ENCODE assay signal across 21 cellular contexts in the genomic region with DNA sequence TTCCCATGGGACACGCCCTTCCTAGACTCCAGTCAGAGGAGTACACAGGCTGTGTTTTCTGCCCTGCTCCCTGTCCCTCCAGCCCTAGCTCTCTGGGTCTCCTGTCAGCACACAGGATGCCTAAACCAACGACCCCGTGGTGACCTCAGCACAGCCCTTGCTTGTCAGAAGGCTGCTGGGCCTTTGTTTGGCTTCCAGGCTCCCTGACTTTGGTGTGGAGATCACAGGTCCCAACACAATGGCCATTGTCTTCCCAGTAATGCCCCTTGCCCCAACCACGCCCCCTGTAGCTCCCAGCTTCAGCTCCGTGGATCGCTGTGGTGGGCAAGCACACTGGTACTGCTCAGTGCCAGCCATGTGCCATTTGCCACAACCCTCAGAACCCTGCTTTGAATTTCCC. TPM values are rescaled to one million over a fixed set of nuclear protein-coding genes. Genes with fewer than 3 reads are reported as not detected.
"Had no signal": no experiment of that assay in that cellular context is flagged by ENCODE, and none has a peak within 500 bp of the region (broad histone marks: within the 10 kb centered on the region; RNA-seq: fewer than 3 reads in every experiment).

No MANE protein-coding gene starts in this region.

- H3K27ac ChIP-seq: neutrophil, parathyroid adenoma, tibial artery had no signal

- H3K36me3 ChIP-seq: neutrophil, tibial artery had no signal

- H3K4me3 ChIP-seq: lung, tibial artery had no signal

- H3K79me2 ChIP-seq: parathyroid adenoma had no signal

- FAIRE-seq: frontal cortex, kidney, urothelium cell line had no signal

- H3K9ac ChIP-seq: parathyroid adenoma had no signal

- H3K9me3 ChIP-seq: neutrophil, tibial artery had no signal

- H3K27me3 Mint-ChIP-seq: activated naive CD8-positive, alpha-beta T cell treated with anti-CD3 and anti-CD28 coated beads for 36 hours had no signal

- H3K9me3 Mint-ChIP-seq: activated naive CD8-positive, alpha-beta T cell treated with anti-CD3 and anti-CD28 coated beads for 36 hours; T-helper 1 cell treated with Interleukin-12 subunit alpha and Interleukin-12 subunit beta and Interleukin-4 antibody, amounts not matched to agents 30 μg/mL and 1 μg/mL, for 36 hours had no signal

- ATAC-seq: activated CD4-positive, CD25-positive, alpha-beta regulatory T cell treated with anti-CD3 and anti-CD28 coated beads, Interleukin-2, amount 50 U/mL, for 24 hours; left lobe of liver; stimulated activated naive CD8-positive, alpha-beta T cell treated with anti-CD3 and anti-CD28 coated beads, Interleukin-15, Interleukin-2, amounts not matched to agents 100 U/mL and 50 U/mL, for 24 hours had no signal

- H3K27ac Mint-ChIP-seq: activated naive CD8-positive, alpha-beta T cell treated with anti-CD3 and anti-CD28 coated beads for 36 hours; T-helper 1 cell treated with Interleukin-12 subunit alpha and Interleukin-12 subunit beta and Interleukin-4 antibody, amounts not matched to agents 30 μg/mL and 1 μg/mL, for 36 hours had no signal

- H3K36me3 Mint-ChIP-seq: activated naive CD8-positive, alpha-beta T cell treated with anti-CD3 and anti-CD28 coated beads for 36 hours had no signal

- H3K4me1 Mint-ChIP-seq: activated naive CD8-positive, alpha-beta T cell treated with anti-CD3 and anti-CD28 coated beads for 36 hours had no signal

- H3K4me1 ChIP-seq: parathyroid adenoma, tibial artery had no signal

- DNase-seq: activated naive CD8-positive, alpha-beta T cell treated with anti-CD3 and anti-CD28 coated beads for 36 hours; amniotic stem cell; dermis blood vessel endothelial cell; erythroblast; hypothalamus; kidney; retina; stimulated activated naive CD8-positive, alpha-beta T cell treated with anti-CD3 and anti-CD28 coated beads, Interleukin-15, Interleukin-2, amounts not matched to agents 100 U/mL and 50 U/mL, for 24 hours; substantia nigra; tibial artery had no signal

- H3K4me3 Mint-ChIP-seq: activated naive CD8-positive, alpha-beta T cell treated with anti-CD3 and anti-CD28 coated beads for 36 hours; T-helper 1 cell treated with Interleukin-12 subunit alpha and Interleukin-12 subunit beta and Interleukin-4 antibody, amounts not matched to agents 30 μg/mL and 1 μg/mL, for 36 hours had no signal

- H2AFZ ChIP-seq: parathyroid adenoma had no signal

RNA-seq across cellular contexts. Expression of a gene that starts 15.0 kb away (rescaled TPM):
- total RNA-seq: cardiac septum, frontal cortex, myocyte, skeletal muscle tissue had no signal
